Comparison of ENCODE assay signal across 1 cellular context in the genomic region with DNA sequence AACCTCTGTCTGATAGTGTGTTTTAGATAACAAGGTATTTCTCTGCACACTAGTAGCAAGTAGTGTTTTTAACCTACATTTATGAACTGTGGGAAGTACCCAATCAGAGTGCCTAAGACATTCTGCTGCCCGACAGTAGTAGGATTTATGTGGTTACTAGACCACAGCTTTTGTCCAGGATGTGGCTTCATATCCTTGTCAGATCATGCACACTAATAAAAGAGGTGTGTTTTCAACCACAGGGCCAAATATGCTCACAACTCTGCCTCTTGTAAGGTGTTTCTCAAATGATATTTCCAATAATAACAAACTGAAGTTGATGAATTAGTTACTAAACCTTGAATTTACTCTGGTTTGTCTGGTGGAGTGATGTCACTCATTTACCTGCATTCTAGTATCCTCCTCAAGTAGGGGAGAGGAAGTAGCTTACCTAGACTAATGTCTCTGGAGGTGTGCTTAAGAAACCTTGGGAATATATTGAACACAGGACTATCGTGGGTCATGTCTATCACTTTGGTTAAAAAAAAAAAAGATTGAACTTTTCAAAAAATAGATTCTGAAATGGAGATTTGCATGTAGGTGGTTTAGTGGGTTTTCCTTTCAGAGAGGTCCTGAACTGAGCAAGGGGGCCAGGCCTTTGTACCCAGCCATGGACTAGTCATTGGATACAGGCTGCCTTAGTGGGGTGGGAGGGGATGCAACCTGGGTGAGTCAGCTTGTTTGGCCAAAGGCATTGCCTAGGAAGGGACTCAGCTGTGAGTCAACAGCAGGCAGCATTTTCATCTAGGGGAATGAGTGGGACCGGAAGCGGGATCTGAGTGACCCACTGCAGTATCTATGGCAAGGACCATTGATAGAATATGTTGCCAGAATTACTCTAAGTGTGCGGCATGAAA.
TF ChIP-seq lines count a peak whose summit lies in the region.

No MANE protein-coding gene starts in this region.

TF ChIP-seq in GM23338, 12 proteins besides CTCF, POLR2A, EP300 and RAD21 (continued from another document):
- TF ChIP-seq, protein P1, sequence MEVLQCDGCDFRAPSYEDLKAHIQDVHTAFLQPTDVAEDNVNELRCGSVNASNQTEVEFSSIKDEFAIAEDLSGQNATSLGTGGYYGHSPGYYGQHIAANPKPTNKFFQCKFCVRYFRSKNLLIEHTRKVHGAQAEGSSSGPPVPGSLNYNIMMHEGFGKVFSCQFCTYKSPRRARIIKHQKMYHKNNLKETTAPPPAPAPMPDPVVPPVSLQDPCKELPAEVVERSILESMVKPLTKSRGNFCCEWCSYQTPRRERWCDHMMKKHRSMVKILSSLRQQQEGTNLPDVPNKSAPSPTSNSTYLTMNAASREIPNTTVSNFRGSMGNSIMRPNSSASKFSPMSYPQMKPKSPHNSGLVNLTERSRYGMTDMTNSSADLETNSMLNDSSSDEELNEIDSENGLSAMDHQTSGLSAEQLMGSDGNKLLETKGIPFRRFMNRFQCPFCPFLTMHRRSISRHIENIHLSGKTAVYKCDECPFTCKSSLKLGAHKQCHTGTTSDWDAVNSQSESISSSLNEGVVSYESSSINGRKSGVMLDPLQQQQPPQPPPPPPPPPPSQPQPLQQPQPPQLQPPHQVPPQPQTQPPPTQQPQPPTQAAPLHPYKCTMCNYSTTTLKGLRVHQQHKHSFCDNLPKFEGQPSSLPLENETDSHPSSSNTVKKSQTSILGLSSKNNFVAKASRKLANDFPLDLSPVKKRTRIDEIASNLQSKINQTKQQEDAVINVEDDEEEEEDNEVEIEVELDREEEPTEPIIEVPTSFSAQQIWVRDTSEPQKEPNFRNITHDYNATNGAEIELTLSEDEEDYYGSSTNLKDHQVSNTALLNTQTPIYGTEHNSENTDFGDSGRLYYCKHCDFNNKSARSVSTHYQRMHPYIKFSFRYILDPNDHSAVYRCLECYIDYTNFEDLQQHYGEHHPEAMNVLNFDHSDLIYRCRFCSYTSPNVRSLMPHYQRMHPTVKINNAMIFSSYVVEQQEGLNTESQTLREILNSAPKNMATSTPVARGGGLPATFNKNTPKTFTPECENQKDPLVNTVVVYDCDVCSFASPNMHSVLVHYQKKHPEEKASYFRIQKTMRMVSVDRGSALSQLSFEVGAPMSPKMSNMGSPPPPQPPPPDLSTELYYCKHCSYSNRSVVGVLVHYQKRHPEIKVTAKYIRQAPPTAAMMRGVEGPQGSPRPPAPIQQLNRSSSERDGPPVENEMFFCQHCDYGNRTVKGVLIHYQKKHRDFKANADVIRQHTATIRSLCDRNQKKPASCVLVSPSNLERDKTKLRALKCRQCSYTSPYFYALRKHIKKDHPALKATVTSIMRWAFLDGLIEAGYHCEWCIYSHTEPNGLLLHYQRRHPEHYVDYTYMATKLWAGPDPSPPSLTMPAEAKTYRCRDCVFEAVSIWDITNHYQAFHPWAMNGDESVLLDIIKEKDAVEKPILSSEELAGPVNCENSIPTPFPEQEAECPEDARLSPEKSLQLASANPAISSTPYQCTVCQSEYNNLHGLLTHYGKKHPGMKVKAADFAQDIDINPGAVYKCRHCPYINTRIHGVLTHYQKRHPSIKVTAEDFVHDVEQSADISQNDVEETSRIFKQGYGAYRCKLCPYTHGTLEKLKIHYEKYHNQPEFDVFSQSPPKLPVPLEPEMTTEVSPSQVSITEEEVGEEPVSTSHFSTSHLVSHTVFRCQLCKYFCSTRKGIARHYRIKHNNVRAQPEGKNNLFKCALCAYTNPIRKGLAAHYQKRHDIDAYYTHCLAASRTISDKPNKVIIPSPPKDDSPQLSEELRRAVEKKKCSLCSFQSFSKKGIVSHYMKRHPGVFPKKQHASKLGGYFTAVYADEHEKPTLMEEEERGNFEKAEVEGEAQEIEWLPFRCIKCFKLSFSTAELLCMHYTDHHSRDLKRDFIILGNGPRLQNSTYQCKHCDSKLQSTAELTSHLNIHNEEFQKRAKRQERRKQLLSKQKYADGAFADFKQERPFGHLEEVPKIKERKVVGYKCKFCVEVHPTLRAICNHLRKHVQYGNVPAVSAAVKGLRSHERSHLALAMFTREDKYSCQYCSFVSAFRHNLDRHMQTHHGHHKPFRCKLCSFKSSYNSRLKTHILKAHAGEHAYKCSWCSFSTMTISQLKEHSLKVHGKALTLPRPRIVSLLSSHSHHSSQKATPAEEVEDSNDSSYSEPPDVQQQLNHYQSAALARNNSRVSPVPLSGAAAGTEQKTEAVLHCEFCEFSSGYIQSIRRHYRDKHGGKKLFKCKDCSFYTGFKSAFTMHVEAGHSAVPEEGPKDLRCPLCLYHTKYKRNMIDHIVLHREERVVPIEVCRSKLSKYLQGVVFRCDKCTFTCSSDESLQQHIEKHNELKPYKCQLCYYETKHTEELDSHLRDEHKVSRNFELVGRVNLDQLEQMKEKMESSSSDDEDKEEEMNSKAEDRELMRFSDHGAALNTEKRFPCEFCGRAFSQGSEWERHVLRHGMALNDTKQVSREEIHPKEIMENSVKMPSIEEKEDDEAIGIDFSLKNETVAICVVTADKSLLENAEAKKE (CRISPR knock-in tag; IDR thresholded peaks at IDR 0.05) = no peak
- TF ChIP-seq ZNF331 (CRISPR knock-in tag; IDR thresholded peaks at IDR 0.05; ENCODE audit: low read depth) = no peak
- no peak for TF ChIP-seq NANOG (IDR thresholded peaks at IDR 0.05; ENCODE audit: borderline replicate concordance)
- no peak for TF ChIP-seq EZH2 (IDR thresholded peaks at IDR 0.05; ENCODE audit: low read depth, unreplicated experiment)
- TF ChIP-seq ZNF114 (CRISPR knock-in tag; IDR thresholded peaks at IDR 0.05) = no peak
- TF ChIP-seq STAT1 (IDR thresholded peaks at IDR 0.05; ENCODE audit: unreplicated experiment) = no peak
- TF ChIP-seq REST (IDR thresholded peaks at IDR 0.05; ENCODE audit: unreplicated experiment) = no peak
- TF ChIP-seq, protein P2, sequence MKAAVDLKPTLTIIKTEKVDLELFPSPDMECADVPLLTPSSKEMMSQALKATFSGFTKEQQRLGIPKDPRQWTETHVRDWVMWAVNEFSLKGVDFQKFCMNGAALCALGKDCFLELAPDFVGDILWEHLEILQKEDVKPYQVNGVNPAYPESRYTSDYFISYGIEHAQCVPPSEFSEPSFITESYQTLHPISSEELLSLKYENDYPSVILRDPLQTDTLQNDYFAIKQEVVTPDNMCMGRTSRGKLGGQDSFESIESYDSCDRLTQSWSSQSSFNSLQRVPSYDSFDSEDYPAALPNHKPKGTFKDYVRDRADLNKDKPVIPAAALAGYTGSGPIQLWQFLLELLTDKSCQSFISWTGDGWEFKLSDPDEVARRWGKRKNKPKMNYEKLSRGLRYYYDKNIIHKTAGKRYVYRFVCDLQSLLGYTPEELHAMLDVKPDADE (IDR thresholded peaks at IDR 0.05) = no peak
- TF ChIP-seq POLR2AphosphoS5 (IDR thresholded peaks at IDR 0.05; ENCODE audit: low read depth) = no peak
